ENCODE assay signal across 20 cellular contexts in genomic region chr6:162721404-162721687, GRCh38. TPM values are rescaled to one million over a fixed set of nuclear protein-coding genes. Genes with fewer than 3 reads are reported as not detected.
DNase-seq lines count a peak whose midpoint lies in the region; ATAC-seq and TF ChIP-seq lines count a peak whose summit lies in the region.
"Had no signal": no experiment of that assay in that cellular context is flagged by ENCODE, and none has a peak within 500 bp of the region (broad histone marks: within the 10 kb centered on the region; RNA-seq: fewer than 3 reads in every experiment).

No MANE protein-coding gene starts in this region.

- TF ChIP-seq CTCF in nephron progenitor cell (IDR thresholded peaks at IDR 0.05) (no peak), testis (IDR thresholded peaks at IDR 0.05) (no peak), upper lobe of right lung (IDR thresholded peaks at IDR 0.05) (no peak)

- H3K9me3 Mint-ChIP-seq in nephron progenitor cell, result peaks cover 30% of the 10 kb centered on the region

- H3K4me1 ChIP-seq in testis (peaks cover 19% of the 10 kb centered on the region), upper lobe of right lung (no peaks in the 10 kb centered on the region)
- H3K4me1 ChIP-seq: A549, Caco-2 had no signal

- no peak for TF ChIP-seq POLR2A in testis (IDR thresholded peaks at IDR 0.05)

- H3K27me3 ChIP-seq in testis (no peaks in the 10 kb centered on the region), upper lobe of right lung (no peaks in the 10 kb centered on the region)

- WGBS in testis, 2 donors, result 79 to 86% methylated on average over 2 of the region's 2 CpGs

- intact Hi-C loops in Right ventricle myocardium inferior (cut with DNase I), result loop anchor here (2.0 kb wide), 1 partner anchor 535 kb away; no protein-coding TSS in a partner anchor
- intact Hi-C loops in cardiac septum (cut with DNase I), result no loop called here
- intact Hi-C loops in left ventricle myocardium superior (cut with micrococcal nuclease), result no loop called here
- intact Hi-C loops in testis (cut with DNase I; ENCODE audit: low total_unique reads), result no loop called here
- intact Hi-C loops in upper lobe of right lung (cut with DNase I), result no loop called here

- ATAC-seq in Right ventricle myocardium inferior (peak; percentile 40), left ventricle myocardium superior (peak; percentile 64), upper lobe of right lung (no peak)
- ATAC-seq: A549, HepG2 had no signal

- H3K4me1 Mint-ChIP-seq in nephron progenitor cell, result peaks cover 55% of the 10 kb centered on the region

- H3K36me3 ChIP-seq in testis (ENCODE audit: low read depth, missing control alignments) (no peaks in the 10 kb centered on the region), upper lobe of right lung (no peaks in the 10 kb centered on the region)

- DNase-seq in Right ventricle myocardium inferior (ENCODE audit: missing footprints) (no peak), cardiac septum (ENCODE audit: low spot score) (no peak), left ventricle myocardium superior (no peak), nephron progenitor cell (no peak), testis (no peak), NCI-H774 (lab: John Stamatoyannopoulos, UW) (no peak), upper lobe of right lung (no peak), SK-N-DZ (ENCODE audit: low spot score) (no peak)
- DNase-seq: AML-193; Caco-2; CD4-positive, alpha-beta T cell; DMS153; DMS79; GF-D8; H9 had no signal

- H3K27ac ChIP-seq in testis, result peak overlapping the region; percentile 6 to 64
- H3K27ac ChIP-seq in upper lobe of right lung, result no peak overlapping the region
- H3K27ac ChIP-seq: 22Rv1, A549, C4-2B had no signal

- H3K4me3 ChIP-seq in testis (no peak overlapping the region), upper lobe of right lung (no peak overlapping the region)
- H3K4me3 ChIP-seq: A549 had no signal

- peaks cover 20% of the 10 kb centered on the region for H3K36me3 Mint-ChIP-seq in nephron progenitor cell (ENCODE audit: low read depth)

- peaks cover 6% of the 10 kb centered on the region for H3K27me3 Mint-ChIP-seq in nephron progenitor cell (ENCODE audit: low read depth, poor library complexity)
- H3K27me3 Mint-ChIP-seq: CD4-positive, alpha-beta T cell had no signal

- H3K27ac Mint-ChIP-seq in nephron progenitor cell, result peak overlapping the region; percentile 3
- H3K27ac Mint-ChIP-seq: CD4-positive, alpha-beta T cell; H9 had no signal

- peak overlapping the region; percentile 29 for H3K4me3 Mint-ChIP-seq in nephron progenitor cell
- H3K4me3 Mint-ChIP-seq: CD4-positive, alpha-beta T cell; H9 had no signal

- H3K9me3 ChIP-seq in testis (no peaks in the 10 kb centered on the region), upper lobe of right lung (no peaks in the 10 kb centered on the region)
- H3K9me3 ChIP-seq: A549, Caco-2 had no signal

RNA-seq across cellular contexts. Expression of gene PRKN, which starts 6.2 kb away (rescaled TPM):
- total RNA-seq in Right ventricle myocardium inferior (19.5 TPM), cardiac septum (23.2 TPM), left ventricle myocardium superior (23.1 TPM), testis (10 to 100 TPM; 28.8 to 34.5 TPM), upper lobe of right lung (2.7 TPM)
- 19.1 TPM for polyA plus RNA-seq in testis (ENCODE audit: insufficient read depth, low read depth, low replicate concordance)
- polyA plus RNA-seq in SK-N-DZ (2014; cell fraction: cytosol; rRNA removed), result 0.93 and 1.6 TPM in 2 replicates
- polyA plus RNA-seq in SK-N-DZ (2014; cell fraction: nucleus; rRNA removed), result 0.52 and 0.54 TPM in 2 replicates
- total RNA-seq: Daoy had no signal

RNA-seq across cellular contexts. Expression of gene PACRG, which starts 6.4 kb away (rescaled TPM):
- 7.9 TPM for total RNA-seq in Right ventricle myocardium inferior
- 14.1 TPM for total RNA-seq in cardiac septum
- total RNA-seq in left ventricle myocardium superior, result 8.2 TPM
- 10 to 100 TPM; 54.0 to 84.6 TPM for total RNA-seq in testis
- polyA plus RNA-seq in testis (ENCODE audit: insufficient read depth, low read depth, low replicate concordance), result 81.7 TPM
- 1.5 TPM for total RNA-seq in upper lobe of right lung
- polyA plus RNA-seq in SK-N-DZ (2014; cell fraction: cytosol; rRNA removed), result 0.52 and 0.65 TPM in 2 replicates
- polyA plus RNA-seq in SK-N-DZ (2014; cell fraction: nucleus; rRNA removed), result 4.8 TPM in 1 of 2 replicates, not detected in the other
- total RNA-seq: Caco-2, Daoy had no signal
- polyA plus RNA-seq: HepG2 had no signal
